Comparison of ENCODE assay signal across 1 cellular context in genomic region chr6:116102856-116103255, GRCh38.
TF ChIP-seq lines count a peak whose summit lies in the region.

No MANE protein-coding gene starts in this region.

TF ChIP-seq in GM12878, 131 proteins besides CTCF, POLR2A, EP300 and RAD21 (continued from another document):
- no peak for TF ChIP-seq PRDM15 (CRISPR knock-in tag; IDR thresholded peaks at IDR 0.05)
- TF ChIP-seq EGR1 (IDR thresholded peaks at IDR 0.05; ENCODE audit: borderline replicate concordance in 1 of 2, low read depth in 2 of 2, low read length in 2 of 2): no peak
- no peak for TF ChIP-seq STAT1 (conservative IDR thresholded peaks at IDR 0.05)
- peak; percentile 78 for TF ChIP-seq ZNF687 (IDR thresholded peaks at IDR 0.05)
- TF ChIP-seq ELK1 (IDR thresholded peaks at IDR 0.05; ENCODE audit: low read depth, low read length): no peak
- TF ChIP-seq IRF5 (IDR thresholded peaks at IDR 0.05; ENCODE audit: borderline replicate concordance): no peak
- TF ChIP-seq EED (IDR thresholded peaks at IDR 0.05; ENCODE audit: low read depth): no peak
- no peak for TF ChIP-seq SREBF1 (IDR thresholded peaks at IDR 0.05; ENCODE audit: low read length)
- peak; percentile 44; the same call in 1 of the 2 replicates for TF ChIP-seq NKRF (conservative IDR thresholded peaks at IDR 0.05)
- 0 out of 2 replicates have a peak, but pooled peaks have one; percentile 21 for TF ChIP-seq RB1 (IDR thresholded peaks at IDR 0.05; ENCODE audit: borderline replicate concordance)
- peak; percentile 41; the same call in 1 of the 2 replicates for TF ChIP-seq POLR2AphosphoS5 (IDR thresholded peaks at IDR 0.05; ENCODE audit: low read length)
- TF ChIP-seq RELA (IDR thresholded peaks at IDR 0.05; ENCODE audit: borderline replicate concordance, partially characterized antibody): no peak
- TF ChIP-seq SMARCA5 (IDR thresholded peaks at IDR 0.05): no peak
- TF ChIP-seq FOXK2 (IDR thresholded peaks at IDR 0.05): no peak
- no peak for TF ChIP-seq USF1 (IDR thresholded peaks at IDR 0.05; ENCODE audit: borderline replicate concordance, extremely low read length, insufficient read depth, low read depth, low read length)
- no peak for TF ChIP-seq BCLAF1 (IDR thresholded peaks at IDR 0.05)
- TF ChIP-seq BHLHE40 (IDR thresholded peaks at IDR 0.05; ENCODE audit: borderline replicate concordance in 1 of 2, low read depth in 2 of 2, low read length in 1 of 2): 0 out of 4 replicates have a peak, but pooled peaks of 1 of the 2 experiments have one; percentile 26
- TF ChIP-seq KLF5 (IDR thresholded peaks at IDR 0.05; ENCODE audit: partially characterized antibody): no peak
- no peak for TF ChIP-seq JUNB (IDR thresholded peaks at IDR 0.05)
- no peak for TF ChIP-seq IRF4 (IDR thresholded peaks at IDR 0.05; ENCODE audit: low read depth, low read length)
- TF ChIP-seq NBN (IDR thresholded peaks at IDR 0.05): no peak; the same call in 1 of the 2 replicates
- TF ChIP-seq USF2 (IDR thresholded peaks at IDR 0.05; ENCODE audit: borderline replicate concordance, low read depth, low read length): no peak
- no peak for TF ChIP-seq HDAC6 (IDR thresholded peaks at IDR 0.05; ENCODE audit: unreplicated experiment)
- TF ChIP-seq SPI1 (IDR thresholded peaks at IDR 0.05; ENCODE audit: borderline replicate concordance, insufficient read depth, low read depth, low read length): peak; percentile 73
- no peak for TF ChIP-seq DPF2 (IDR thresholded peaks at IDR 0.05)
- no peak for TF ChIP-seq WRNIP1 (IDR thresholded peaks at IDR 0.05; ENCODE audit: borderline replicate concordance, low read depth, low read length)
- 0 out of 2 replicates have a peak, but pooled peaks have one; percentile 16 for TF ChIP-seq ATF7 (IDR thresholded peaks at IDR 0.05; ENCODE audit: low read depth)
- no peak for TF ChIP-seq MLLT1 (IDR thresholded peaks at IDR 0.05)
